25 cellular contexts compared by ENCODE assay signal in the genomic region with DNA sequence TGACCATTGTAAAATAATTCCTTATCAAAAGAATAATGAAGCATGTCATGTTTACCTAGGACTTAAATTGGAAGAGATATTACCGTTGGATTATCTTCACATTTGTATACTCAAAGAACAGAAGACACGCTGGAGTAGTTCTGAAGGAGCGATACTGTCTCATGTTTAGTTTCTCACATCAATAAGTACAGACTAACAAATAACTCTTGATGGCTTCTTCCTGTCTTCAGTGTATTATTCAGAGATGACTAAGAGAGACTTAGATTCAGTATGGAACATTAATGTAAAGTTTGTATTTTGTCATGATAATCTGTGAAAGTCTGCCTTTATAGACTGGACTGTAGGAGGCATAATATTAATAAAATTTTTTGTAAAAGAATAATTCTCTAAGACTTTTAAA.
"Had no signal": no experiment of that assay in that cellular context is flagged by ENCODE, and none has a peak within 500 bp of the region (broad histone marks: within the 10 kb centered on the region; RNA-seq: fewer than 3 reads in every experiment).

No MANE protein-coding gene starts in this region.

- H3K4me3 ChIP-seq: gastrocnemius medialis, hepatocyte, right lobe of liver, stomach, thyroid gland, upper lobe of left lung, vagina had no signal

- ATAC-seq: activated CD4-positive, CD25-positive, alpha-beta regulatory T cell treated with anti-CD3 and anti-CD28 coated beads, Interleukin-2, amount 50 U/mL, for 24 hours; activated T-cell treated with anti-CD3 and anti-CD28 coated beads, Interleukin-2, amount 50 U/mL, for 4 hours; gastrocnemius medialis; left cardiac atrium; right lobe of liver had no signal

- H3K4me1 ChIP-seq: gastrocnemius medialis, right lobe of liver, stomach, upper lobe of left lung, vagina had no signal

- H3K36me3 ChIP-seq: gastrocnemius medialis, neutrophil, right lobe of liver, stomach, thyroid gland, upper lobe of left lung, vagina, WERI-Rb-1 had no signal

- H3K79me2 ChIP-seq: hepatocyte had no signal

- H3K9me3 ChIP-seq: gastrocnemius medialis, neutrophil, right lobe of liver, stomach, thyroid gland, upper lobe of left lung, vagina had no signal

- DNase-seq: activated CD4-positive, alpha-beta memory T cell treated with anti-CD3 and anti-CD28 coated beads for 36 hours; activated CD4-positive, alpha-beta T cell treated with anti-CD3 and anti-CD28 coated beads for 48 hours; activated T-cell treated with anti-CD3 and anti-CD28 coated beads, Interleukin-2, amount 50 U/mL, for 4 hours; anterior cingulate cortex; dermis blood vessel endothelial cell; effector CD4-positive, alpha-beta T cell; gastrocnemius medialis; left cardiac atrium; mammary epithelial cell; naive B cell; nephron progenitor cell; right lobe of liver; stimulated activated CD4-positive, alpha-beta T cell treated with anti-CD3 and anti-CD28 coated beads, Interleukin-12 subunit alpha, Interleukin-12 subunit beta, amount 100 ng/mL, for 4 hours; stimulated activated CD4-positive, alpha-beta T cell treated with anti-CD3 and anti-CD28 coated beads, Interleukin-4, amount 100 ng/mL, for 1 hour; stomach; T-helper 9 cell; thyroid gland; upper lobe of left lung; WERI-Rb-1 had no signal

- H3K4me2 ChIP-seq: hepatocyte had no signal

- H3K27ac ChIP-seq: gastrocnemius medialis, hepatocyte, neutrophil, right lobe of liver, stomach, thyroid gland, upper lobe of left lung, vagina, WERI-Rb-1 had no signal

- FAIRE-seq: colon, keratinocyte had no signal

- H2AFZ ChIP-seq: hepatocyte had no signal

- H3K27me3 ChIP-seq: gastrocnemius medialis, hepatocyte, neutrophil, right lobe of liver, stomach, thyroid gland, upper lobe of left lung, vagina had no signal
